1 cellular context compared by ENCODE assay signal in the genomic region with DNA sequence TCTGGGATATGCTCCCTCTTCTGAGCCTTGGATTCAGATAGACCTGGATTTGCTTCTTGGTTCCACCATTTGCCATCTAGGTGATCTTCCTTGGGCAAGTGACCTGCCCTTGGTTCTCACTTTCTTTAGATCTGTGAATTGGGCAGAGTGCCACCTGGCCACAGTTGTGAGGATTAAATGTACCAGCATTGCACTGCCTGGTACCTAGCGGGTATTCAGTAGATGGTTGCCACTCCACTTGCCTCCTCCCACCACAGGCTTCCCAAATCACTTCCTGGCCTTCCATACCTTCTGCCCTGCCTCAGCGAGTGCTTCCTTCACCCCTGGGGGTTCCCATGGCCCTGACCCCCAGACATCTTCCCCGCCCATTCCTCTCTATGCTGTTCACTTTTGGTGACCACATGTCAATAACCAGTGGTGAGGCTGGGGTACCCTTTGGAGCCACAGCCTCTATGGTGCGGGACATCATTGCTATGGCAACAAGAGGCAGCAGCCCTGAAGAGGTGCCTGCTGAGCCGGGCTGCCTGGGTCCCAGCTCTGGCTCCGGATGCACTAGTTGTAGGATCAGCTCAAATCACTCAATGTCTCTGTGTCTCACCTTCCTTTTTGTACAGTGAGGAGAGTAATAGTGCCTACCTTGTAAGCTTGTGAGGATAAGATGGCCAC.
TF ChIP-seq lines count a peak whose summit lies in the region.

No MANE protein-coding gene starts in this region.

TF ChIP-seq in HepG2, 621 proteins besides CTCF, POLR2A, EP300 and RAD21:
- TF ChIP-seq NFRKB (IDR thresholded peaks at IDR 0.05): no peak
- TF ChIP-seq FOXA3 (CRISPR knock-in tag; IDR thresholded peaks at IDR 0.05): no peak
- no peak for TF ChIP-seq SMAD1 (CRISPR knock-in tag; IDR thresholded peaks at IDR 0.05; ENCODE audit: borderline replicate concordance, low read depth)
